ENCODE assay signal across 8 cellular contexts in the genomic region with DNA sequence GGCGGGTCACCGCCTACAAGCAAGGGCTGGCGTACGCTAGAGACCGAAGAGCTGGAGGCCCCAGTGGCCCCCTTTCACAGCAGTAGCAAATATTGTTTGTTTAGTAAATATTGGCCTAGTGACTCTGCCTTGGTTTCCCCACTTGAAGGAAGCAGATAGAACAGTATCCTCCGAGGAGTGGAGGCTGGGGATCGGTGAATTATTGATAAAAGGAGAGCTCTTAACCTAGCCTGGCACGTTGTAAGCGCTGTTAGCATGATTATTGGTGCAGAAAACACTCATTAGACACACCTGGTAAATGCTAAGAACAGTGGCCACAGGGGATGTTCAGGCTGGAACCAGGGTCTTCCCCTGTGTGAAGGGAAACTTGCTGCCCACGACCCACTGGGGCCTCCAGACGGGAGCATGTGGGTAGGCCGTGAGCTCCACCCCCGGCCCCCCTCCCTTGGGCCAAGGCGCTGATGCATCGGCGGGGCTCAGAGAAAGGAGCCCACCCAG. TPM values are rescaled to one million over a fixed set of nuclear protein-coding genes. Genes with fewer than 3 reads are reported as not detected.
DNase-seq lines count a peak whose midpoint lies in the region; ATAC-seq and TF ChIP-seq lines count a peak whose summit lies in the region.

No MANE protein-coding gene starts in this region.

- no peaks in the 10 kb centered on the region for H3K27me3 Mint-ChIP-seq in chondrocyte (ENCODE audit: low read depth)

- peak; percentile 9 to 14 for ATAC-seq in activated CD4-positive, CD25-positive, alpha-beta regulatory T cell treated with anti-CD3 and anti-CD28 coated beads, Interleukin-2, amount 50 U/mL, for 24 hours
- ATAC-seq in IMR-90 (ENCODE audit: low read depth), result peak; percentile 0; the same call in 1 of the 2 replicates

- peak overlapping the region; percentile 84 for H2AFZ ChIP-seq in IMR-90 (replicated peaks; ENCODE audit: low read length, poor library complexity)

- 0 out of 2 replicates have a peak overlapping the region, but pooled peaks have one; percentile 8 for H2BK20ac ChIP-seq in IMR-90 (ENCODE audit: low read depth, low read length)

- no peaks in the 10 kb centered on the region for H3K9me3 Mint-ChIP-seq in chondrocyte (ENCODE audit: low read depth)

- intact Hi-C loops in IMR-90 (cut with micrococcal nuclease), result loop anchor here (1.0 kb wide), 1 partner anchor 34 kb away; a partner anchor contains a TSS

- peak overlapping the region; percentile 77 for H2BK120ac ChIP-seq in IMR-90 (ENCODE audit: low read depth, low read length)

- H3K27ac ChIP-seq in IMR-90 (ENCODE audit: insufficient read depth, low read length) (peak overlapping the region; percentile 81), mesodermal cell (ENCODE audit: low read depth, low read length, severe bottlenecking) (peak overlapping the region; percentile 98)

- 3% methylated on average over 8 of the region's 16 CpGs; no CpG with 5 or more reads in 1 of the 2 experiments for WGBS in IMR-90 (ENCODE audit: extremely low coverage in 2 of 2, insufficient read length in 1 of 2), 2 experiments
- 0% methylated on average over 7 to 11 of the region's 16 CpGs for WGBS in mesodermal cell (ENCODE audit: insufficient coverage in 2 of 2), 2 experiments

- no peak for TF ChIP-seq CTCF in IMR-90 (conservative IDR thresholded peaks at IDR 0.05; ENCODE audit: low read depth, low read length)
- no peak for TF ChIP-seq CTCF in chondrocyte (IDR thresholded peaks at IDR 0.05)

- dilution Hi-C loops in IMR-90 (cut with HindIII; ENCODE audit: low sequenced_read_pairs, unreplicated experiment), result no loop called here

- H3K14ac ChIP-seq in IMR-90 (replicated peaks; ENCODE audit: low read depth, low read length), result peak overlapping the region; percentile 87

- peak overlapping the region; percentile 75 to 86 for H4K8ac ChIP-seq in IMR-90 (ENCODE audit: low read depth in 2 of 2, low read length in 2 of 2)

- peak overlapping the region; percentile 90 for H3K23ac ChIP-seq in IMR-90 (ENCODE audit: low read depth, low read length)

- H3K4me3 Mint-ChIP-seq in chondrocyte (ENCODE audit: unreplicated experiment), result peak overlapping the region; percentile 99

- H3K36me3 ChIP-seq in IMR-90 (ENCODE audit: control insufficient read depth, insufficient read depth, low read length), result peaks cover 2% of the 10 kb centered on the region; the same call in 1 of the 2 replicates
- peaks cover 16% of the 10 kb centered on the region for H3K36me3 ChIP-seq in mesodermal cell (ENCODE audit: control insufficient read depth, insufficient read depth, low read length)

- H3K4me3 ChIP-seq in IMR-90 (ENCODE audit: insufficient read depth, low read depth, low read length) (peak overlapping the region; percentile 82), mesodermal cell (ENCODE audit: extremely low read depth, insufficient read depth, low read length, poor library complexity, severe bottlenecking) (peak overlapping the region; percentile 98)

- H3K4me2 ChIP-seq in IMR-90 (ENCODE audit: low read depth, low read length), result peak overlapping the region; percentile 81

- peak overlapping the region; percentile 54; the same call in 2 of the 3 replicates for H2BK15ac ChIP-seq in IMR-90 (ENCODE audit: low read depth, low read length)

- peak overlapping the region; percentile 43 for H4K5ac ChIP-seq in IMR-90 (ENCODE audit: low read depth, low read length)

- H3K9me3 ChIP-seq in IMR-90 (ENCODE audit: control insufficient read depth, insufficient read depth, low read length) (no peaks in the 10 kb centered on the region), mesodermal cell (ENCODE audit: control insufficient read depth, low read length) (no peaks in the 10 kb centered on the region)

- H3K4ac ChIP-seq in IMR-90 (ENCODE audit: low read depth, low read length), result peak overlapping the region; percentile 86

- H2AK9ac ChIP-seq in IMR-90 (replicated peaks; ENCODE audit: low read depth, low read length, poor library complexity), result peak overlapping the region; percentile 93

- TF ChIP-seq RAD21 in IMR-90 (IDR thresholded peaks at IDR 0.05; ENCODE audit: low read length), result no peak

- H3K27ac Mint-ChIP-seq in chondrocyte (ENCODE audit: unreplicated experiment), result peak overlapping the region; percentile 99

- H3K18ac ChIP-seq in IMR-90 (ENCODE audit: low read depth, low read length), result peak overlapping the region; percentile 48

- peak overlapping the region; percentile 64 for H4K91ac ChIP-seq in IMR-90 (ENCODE audit: insufficient read depth, low read depth, low read length)

- no peaks in the 10 kb centered on the region for H3K27me3 ChIP-seq in IMR-90 (ENCODE audit: control insufficient read depth, insufficient read depth, low read length)

- no peak for DNase-seq in activated CD4-positive, CD25-positive, alpha-beta regulatory T cell treated with anti-CD3 and anti-CD28 coated beads, Interleukin-2, amount 50 U/mL, for 72 hours
- DNase-seq in IMR-90, result no peak
- DNase-seq in chondrocyte (ENCODE audit: low spot score), result no peak
- no peak for DNase-seq in effector CD4-positive, alpha-beta T cell
- DNase-seq in NCI-H2171 (lab: John Stamatoyannopoulos, UW), result no peak
- DNase-seq in NCI-H226, result no peak

- peak overlapping the region; percentile 95 for H2AK5ac ChIP-seq in IMR-90 (ENCODE audit: low read depth, low read length)

- H3K9ac ChIP-seq in IMR-90 (ENCODE audit: low read depth, low read length), result peak overlapping the region; percentile 80

- no peak for TF ChIP-seq POLR2A in IMR-90 (IDR thresholded peaks at IDR 0.05; ENCODE audit: low read depth, low read length)

- BruUV-seq in IMR-90 (replicated peaks; lab: Mats Ljungman, UMichigan), result no TSS peak

- in situ Hi-C loops in IMR-90 (cut with MboI; ENCODE audit: low sequenced_read_pairs), result loop anchor here (10.0 kb wide), 1 partner anchor 692 kb away; no protein-coding TSS in a partner anchor

- H3K9me1 ChIP-seq in IMR-90 (ENCODE audit: insufficient read depth, low read length), result peaks cover 4% of the 10 kb centered on the region; the same call in 1 of the 2 replicates

- peaks cover 2 to 47% of the 10 kb centered on the region in 2 experiments; a peak in 2 of 4 replicates for H3K79me1 ChIP-seq in IMR-90 (ENCODE audit: low read depth in 1 of 2, low read length in 2 of 2)

- POLR2A ChIA-PET in IMR-90 (lab: Charles Lee; ENCODE audit: unreplicated experiment), result interaction anchor here (0.5 to 1.7 kb wide), 5 partner anchors 11 to 719 kb away, joined by 3 to 5 read pairs (median 4); no protein-coding TSS in a partner anchor

- CTCF ChIA-PET in IMR-90 (lab: Yijun Ruan, JAX), result interaction anchor here (1.0 to 1.5 kb wide), 2 partner anchors 9 to 25 kb away, joined by 3 read pairs; no protein-coding TSS in a partner anchor

- H3K4me1 Mint-ChIP-seq in chondrocyte (ENCODE audit: low read depth), result peaks cover 30% of the 10 kb centered on the region

- peaks cover 29% of the 10 kb centered on the region for H4K20me1 ChIP-seq in IMR-90 (ENCODE audit: insufficient read depth, low read length)

- H2BK5ac ChIP-seq in IMR-90 (ENCODE audit: low read depth, low read length, poor library complexity, severe bottlenecking), result peak overlapping the region; percentile 82

- peak overlapping the region; percentile 92 for H3K56ac ChIP-seq in IMR-90 (ENCODE audit: extremely low read depth, insufficient read depth, low read length)

- H3K36me3 Mint-ChIP-seq in chondrocyte (ENCODE audit: low read depth), result peaks cover 6% of the 10 kb centered on the region

- H3K4me1 ChIP-seq in IMR-90 (ENCODE audit: control insufficient read depth, insufficient read depth, low read length) (peaks cover 17% of the 10 kb centered on the region), mesodermal cell (ENCODE audit: control insufficient read depth, insufficient read depth, low read length, poor library complexity, severe bottlenecking) (peaks cover 5% of the 10 kb centered on the region)

TF ChIP-seq in IMR-90, 13 proteins besides CTCF, POLR2A, EP300 and RAD21 (continues in another document):
- no peak for TF ChIP-seq NFE2L2 (IDR thresholded peaks at IDR 0.05; ENCODE audit: low read depth, low read length)
- no peak for TF ChIP-seq MAZ (IDR thresholded peaks at IDR 0.05; ENCODE audit: borderline replicate concordance, low read depth, low read length)
- no peak for TF ChIP-seq SMC3 (IDR thresholded peaks at IDR 0.05; ENCODE audit: low read depth, low read length)
- no peak for TF ChIP-seq MXI1 (IDR thresholded peaks at IDR 0.05; ENCODE audit: borderline replicate concordance, low read depth, low read length)

RNA-seq across cellular contexts. Expression of a gene that starts 2.2 kb away (rescaled TPM):
- total RNA-seq in IMR-90 (2012; rRNA removed) (7.7 and 17.5 TPM in 2 replicates), chondrocyte (38.4 to 67.1 TPM (median 58.5 TPM) in 3 replicates)
- 99.4 and 102 TPM in 2 replicates for polyA plus RNA-seq in IMR-90 (2012; rRNA removed)
- 235 and 278 TPM in 2 replicates for polyA plus RNA-seq in IMR-90 (2012; cell fraction: cytosol; rRNA removed)
- 283 and 529 TPM in 2 replicates for polyA plus RNA-seq in IMR-90 (2012; cell fraction: nucleus; rRNA removed; ENCODE audit: low replicate concordance)
- polyA plus RNA-seq in mesodermal cell (2013, experiment 1 of 2), result 106 TPM
- 66.8 TPM for polyA plus RNA-seq in mesodermal cell (2013, experiment 2 of 2)

RNA-seq across cellular contexts. Expression of a gene that starts 2.2 kb away (rescaled TPM):
- total RNA-seq in IMR-90 (2012; rRNA removed) (64.9 and 76.7 TPM in 2 replicates), chondrocyte (42.9 to 53.0 TPM (median 45.6 TPM) in 3 replicates)
- 77.9 and 82.0 TPM in 2 replicates for polyA plus RNA-seq in IMR-90 (2012; rRNA removed)
- 83.2 and 104 TPM in 2 replicates for polyA plus RNA-seq in IMR-90 (2012; cell fraction: cytosol; rRNA removed)
- 242 and 318 TPM in 2 replicates for polyA plus RNA-seq in IMR-90 (2012; cell fraction: nucleus; rRNA removed; ENCODE audit: low replicate concordance)
- 45.6 TPM for polyA plus RNA-seq in mesodermal cell (2013, experiment 1 of 2)
- 36.3 TPM for polyA plus RNA-seq in mesodermal cell (2013, experiment 2 of 2)

RNA-seq across cellular contexts. Expression of a gene that starts 34.3 kb away (rescaled TPM):
- 42.5 and 56.7 TPM in 2 replicates for total RNA-seq in IMR-90 (2012; rRNA removed)
- 181 and 243 TPM in 2 replicates for polyA plus RNA-seq in IMR-90 (2012; rRNA removed)
- polyA plus RNA-seq in IMR-90 (2012; cell fraction: cytosol; rRNA removed), result 122 and 198 TPM in 2 replicates
- 98.8 and 265 TPM in 2 replicates for polyA plus RNA-seq in IMR-90 (2012; cell fraction: nucleus; rRNA removed; ENCODE audit: low replicate concordance)
- total RNA-seq in chondrocyte, result 45.2 to 49.5 TPM (median 47.3 TPM) in 3 replicates
- polyA plus RNA-seq in mesodermal cell (2013, experiment 1 of 2), result 60.4 TPM
- polyA plus RNA-seq in mesodermal cell (2013, experiment 2 of 2), result 40.7 TPM

RNA-seq across cellular contexts. Expression of a gene that starts 35.9 kb away (rescaled TPM):
- total RNA-seq in IMR-90 (2012; rRNA removed), result 23.3 and 28.3 TPM in 2 replicates
- polyA plus RNA-seq in IMR-90 (2012; rRNA removed), result 56.0 and 62.1 TPM in 2 replicates
- 30.8 and 37.2 TPM in 2 replicates for polyA plus RNA-seq in IMR-90 (2012; cell fraction: cytosol; rRNA removed)
- 280 and 687 TPM in 2 replicates for polyA plus RNA-seq in IMR-90 (2012; cell fraction: nucleus; rRNA removed; ENCODE audit: low replicate concordance)
- 25.4 to 35.8 TPM (median 28.9 TPM) in 3 replicates for total RNA-seq in chondrocyte
- 36.2 TPM for polyA plus RNA-seq in mesodermal cell (2013, experiment 1 of 2)
- polyA plus RNA-seq in mesodermal cell (2013, experiment 2 of 2), result 27.4 TPM

RNA-seq across cellular contexts. Expression of a gene that starts 49.7 kb away (rescaled TPM):
- 0.28 and 0.36 TPM in 2 replicates for total RNA-seq in IMR-90 (2012; rRNA removed)
- 0.39 and 0.63 TPM in 2 replicates for polyA plus RNA-seq in IMR-90 (2012; rRNA removed)
- 0.17 and 0.64 TPM in 2 replicates for polyA plus RNA-seq in IMR-90 (2012; cell fraction: cytosol; rRNA removed)
- 0.56 and 1.4 TPM in 2 replicates for polyA plus RNA-seq in IMR-90 (2012; cell fraction: nucleus; rRNA removed; ENCODE audit: low replicate concordance)
- total RNA-seq in chondrocyte, result 0.38 to 0.47 TPM in 2 of 3 replicates, not detected in the other
- 14.3 TPM for polyA plus RNA-seq in mesodermal cell (2013, experiment 1 of 2)
- polyA plus RNA-seq in mesodermal cell (2013, experiment 2 of 2), result 10.6 TPM
